ENCODE assay signal across 8 cellular contexts in genomic region chr17:59154335-59154720, GRCh38. TPM values are rescaled to one million over a fixed set of nuclear protein-coding genes. Genes with fewer than 3 reads are reported as not detected.
A peak's percentile ranks its signal among the peaks of the same experiment; 100 is the strongest.
DNase-seq lines count a peak whose midpoint lies in the region; ATAC-seq, FAIRE-seq and TF ChIP-seq lines count a peak whose summit lies in the region.

No MANE protein-coding gene starts in this region.

- TF ChIP-seq RAD21 in A549 (conservative IDR thresholded peaks at IDR 0.05 in 1 of 2, IDR thresholded peaks at IDR 0.05 in 1 of 2) = no peak

- ATAC-seq in A549 (peak; percentile 12 to 42), HG03439 (IDR thresholded peaks at IDR 0.05; ENCODE audit: unreplicated experiment) (no peak), HG03135 (IDR thresholded peaks at IDR 0.05; ENCODE audit: unreplicated experiment) (no peak)

- peak overlapping the region; percentile 90 for H3K4me2 ChIP-seq in A549

- POLR2A ChIA-PET in A549 (lab: Yijun Ruan, JAX) = interaction anchor here (0.6 to 2.9 kb wide), 9 partner anchors 17 to 636 kb away, joined by 3 to 27 read pairs (median 4); partner anchors contain the start of genes CLTC, GDPD1, SMG8 and TRIM37

- CTCF ChIA-PET in A549 (lab: Yijun Ruan, JAX) = interaction anchor here (0.6 to 3.9 kb wide), 6 partner anchors 9 to 636 kb away, joined by 3 to 18 read pairs (median 3); no protein-coding TSS in a partner anchor

- DNase-seq in A549 (ENCODE audit: low read depth in 1 of 2, low spot score in 1 of 2) (peak in 1 of 2 experiments; percentile 62), GM03348 (ENCODE audit: low spot score) (peak; percentile 48), NT2/D1 (ENCODE audit: low read depth, low spot score) (peak; percentile 15), inferior parietal cortex (ENCODE audit: extremely low spot score) (peak; percentile 62)
- DNase-seq in stimulated activated CD4-positive, alpha-beta T cell treated with anti-CD3 and anti-CD28 coated beads, Interleukin-12 subunit alpha, Interleukin-12 subunit beta, amount 100 ng/mL, for 4 hours = peak; percentile 22

- no peaks in the 10 kb centered on the region for H3K27me3 ChIP-seq in NT2/D1 (ENCODE audit: insufficient read depth, insufficient read length)

- TF ChIP-seq EP300 in A549 (IDR thresholded peaks at IDR 0.05) = no peak

- H3K9me3 ChIP-seq in A549 (no peaks in the 10 kb centered on the region), NT2/D1 (ENCODE audit: insufficient read depth, low read length) (no peaks in the 10 kb centered on the region)

- peaks cover 71% of the 10 kb centered on the region for H3K4me1 ChIP-seq in A549
- H3K4me1 ChIP-seq in NT2/D1 (ENCODE audit: insufficient read depth, insufficient read length) = peaks cover 3% of the 10 kb centered on the region

- peak overlapping the region; percentile 94 for H3K9ac ChIP-seq in NT2/D1 (ENCODE audit: insufficient read length, low read depth)

- H3K4me3 ChIP-seq in A549 (peak overlapping the region; percentile 77), NT2/D1 (ENCODE audit: insufficient read length, low read depth) (peak overlapping the region; percentile 90)

- TF ChIP-seq CTCF in A549 (IDR thresholded peaks at IDR 0.05) = no peak

- peaks cover 17% of the 10 kb centered on the region for H3K36me3 ChIP-seq in NT2/D1 (ENCODE audit: insufficient read depth, insufficient read length, low read length)

- 1% methylated on average over 24 of the region's 24 CpGs for WGBS in A549 (ENCODE audit: missing lambda C conversion rate)

- peak overlapping the region; percentile 89 to 93 for H3K27ac ChIP-seq in A549
- peak overlapping the region; percentile 77 for H3K27ac ChIP-seq in angular gyrus (ENCODE audit: low read depth, low read length)

- no peak for FAIRE-seq in A549 (lab: Jason Lieb, UNC)

- TF ChIP-seq POLR2A in A549 (IDR thresholded peaks at IDR 0.05; ENCODE audit: low read length) = no peak

TF ChIP-seq in A549, 52 proteins besides CTCF, POLR2A, EP300 and RAD21:
- TF ChIP-seq TP53 (CRISPR knock-in tag; IDR thresholded peaks at IDR 0.05) = peak; percentile 62; the same call in 1 of the 2 replicates
- no peak for TF ChIP-seq ELK1 (IDR thresholded peaks at IDR 0.05; ENCODE audit: low read depth, low read length)
- TF ChIP-seq ZNF302 (CRISPR knock-in tag; IDR thresholded peaks at IDR 0.05) = no peak
- no peak for TF ChIP-seq FOSB (CRISPR knock-in tag; IDR thresholded peaks at IDR 0.05)
- TF ChIP-seq FOSL2 (IDR thresholded peaks at IDR 0.05) = no peak
- TF ChIP-seq FOSL2 (CRISPR knock-in tag; IDR thresholded peaks at IDR 0.05) = no peak
- TF ChIP-seq HEYL (CRISPR knock-in tag; IDR thresholded peaks at IDR 0.05) = no peak
- TF ChIP-seq ATOH8 (CRISPR knock-in tag; IDR thresholded peaks at IDR 0.05; ENCODE audit: low read depth) = no peak
- TF ChIP-seq SREBF2 (IDR thresholded peaks at IDR 0.05) = no peak

RNA-seq across cellular contexts. Expression of gene SKA2, which starts 0.7 kb away (rescaled TPM):
- 43.4 and 59.6 TPM in 2 replicates for polyA plus RNA-seq in A549 (2011; rRNA removed)
- 19.3 and 21.9 TPM in 2 replicates for polyA plus RNA-seq in A549 (2012; cell fraction: cytosol; rRNA removed)
- 3.0 and 7.4 TPM in 2 replicates for polyA plus RNA-seq in A549 (2012; cell fraction: nucleus; rRNA removed)
- 138 to 148 TPM (median 147 TPM) in 3 replicates for polyA plus RNA-seq in A549 (2017; fragmentation: RNase III; extraction: RNeasy Plus Mini Kit Qiagen cat#74134 plus additional on column Dnase treatment)
- 18.7 and 20.5 TPM in 2 replicates for polyA minus RNA-seq in A549 (2011; rRNA and poly(A)+ RNA removed)

RNA-seq across cellular contexts. Expression of gene PRR11, which starts 1.2 kb away (rescaled TPM):
- polyA plus RNA-seq in A549 (2011; rRNA removed) (54.4 and 66.4 TPM in 2 replicates), A549 (2017; fragmentation: RNase III; extraction: RNeasy Plus Mini Kit Qiagen cat#74134 plus additional on column Dnase treatment) (58.1 to 70.9 TPM (median 66.9 TPM) in 3 replicates)
- polyA plus RNA-seq in A549 (2012; cell fraction: cytosol; rRNA removed) = 44.5 and 50.5 TPM in 2 replicates
- polyA plus RNA-seq in A549 (2012; cell fraction: nucleus; rRNA removed) = 9.9 and 14.7 TPM in 2 replicates
- polyA minus RNA-seq in A549 (2011; rRNA and poly(A)+ RNA removed) = 43.3 and 43.9 TPM in 2 replicates

RNA-seq across cellular contexts. Expression of gene TRIM37, which starts 47.6 kb away (rescaled TPM):
- polyA plus RNA-seq in A549 (2011; rRNA removed) = 51.3 and 56.3 TPM in 2 replicates
- 11.3 and 13.4 TPM in 2 replicates for polyA plus RNA-seq in A549 (2012; cell fraction: cytosol; rRNA removed)
- polyA plus RNA-seq in A549 (2012; cell fraction: nucleus; rRNA removed) = 8.0 and 12.3 TPM in 2 replicates
- polyA plus RNA-seq in A549 (2017; fragmentation: RNase III; extraction: RNeasy Plus Mini Kit Qiagen cat#74134 plus additional on column Dnase treatment) = 26.2 to 29.4 TPM (median 28.6 TPM) in 3 replicates
- 81.7 and 105 TPM in 2 replicates for polyA minus RNA-seq in A549 (2011; rRNA and poly(A)+ RNA removed)

RNA-seq across cellular contexts. Expression of gene SMG8, which starts 55.5 kb away (rescaled TPM):
- polyA plus RNA-seq in A549 (2011; rRNA removed) (27.3 and 30.6 TPM in 2 replicates), A549 (2017; fragmentation: RNase III; extraction: RNeasy Plus Mini Kit Qiagen cat#74134 plus additional on column Dnase treatment) (20.1 to 21.3 TPM (median 20.9 TPM) in 3 replicates)
- 9.0 and 12.0 TPM in 2 replicates for polyA plus RNA-seq in A549 (2012; cell fraction: cytosol; rRNA removed)
- polyA plus RNA-seq in A549 (2012; cell fraction: nucleus; rRNA removed) = 12.9 and 16.4 TPM in 2 replicates
- 22.9 and 24.3 TPM in 2 replicates for polyA minus RNA-seq in A549 (2011; rRNA and poly(A)+ RNA removed)

Comparison
In these comparisons a context has a peak if more than half of its experiments do, and no peak if none do; other contexts are left out.
1. ATAC-seq: peak in A549 (2 of 2); none in HG03439 (single experiment) and HG03135 (single experiment).